ENCODE assay signal across 1 cellular context in genomic region chr10:4557469-4557868, GRCh38.
TF ChIP-seq lines count a peak whose summit lies in the region.

No MANE protein-coding gene starts in this region.

TF ChIP-seq in HepG2, 621 proteins besides CTCF, POLR2A, EP300 and RAD21 (continued from another document):
- no peak for TF ChIP-seq HMGXB4 (CRISPR knock-in tag; IDR thresholded peaks at IDR 0.05; ENCODE audit: borderline replicate concordance in 1 of 2, low read depth in 1 of 2)
- TF ChIP-seq ZFP36 (IDR thresholded peaks at IDR 0.05; ENCODE audit: borderline replicate concordance, low read depth, low read length, partially characterized antibody): no peak
- no peak for TF ChIP-seq ZNF510 (CRISPR knock-in tag; IDR thresholded peaks at IDR 0.05; ENCODE audit: low read depth)
- TF ChIP-seq SMAD9 (CRISPR knock-in tag; IDR thresholded peaks at IDR 0.05): no peak
- TF ChIP-seq TEAD3 (CRISPR knock-in tag; optimal IDR thresholded peaks at IDR 0.05; ENCODE audit: borderline replicate concordance): no peak
- TF ChIP-seq ZNF672 (CRISPR knock-in tag; IDR thresholded peaks at IDR 0.05): no peak
- TF ChIP-seq MIER2 (CRISPR knock-in tag; IDR thresholded peaks at IDR 0.05): no peak
- no peak for TF ChIP-seq AFF4 (CRISPR knock-in tag; IDR thresholded peaks at IDR 0.05)
- no peak for TF ChIP-seq TRAFD1 (CRISPR knock-in tag; IDR thresholded peaks at IDR 0.05; ENCODE audit: borderline replicate concordance)
- TF ChIP-seq THRA (CRISPR knock-in tag; IDR thresholded peaks at IDR 0.05; ENCODE audit: borderline replicate concordance): no peak
- TF ChIP-seq LRRFIP1 (CRISPR knock-in tag; conservative IDR thresholded peaks at IDR 0.05): no peak
TF ChIP-seq in HepG2: peak in this region for 0.
